Comparison of ENCODE assay signal across 9 cellular contexts in genomic region chr15:67884009-67884408, GRCh38. TPM values are rescaled to one million over a fixed set of nuclear protein-coding genes. Genes with fewer than 3 reads are reported as not detected.
DNase-seq lines count a peak whose midpoint lies in the region; ATAC-seq and TF ChIP-seq lines count a peak whose summit lies in the region.
"Had no signal": no experiment of that assay in that cellular context is flagged by ENCODE, and none has a peak within 500 bp of the region (broad histone marks: within the 10 kb centered on the region; RNA-seq: fewer than 3 reads in every experiment).

No MANE protein-coding gene starts in this region.

- no peak overlapping the region for H2BK5ac ChIP-seq in trophoblast cell (ENCODE audit: low read depth, low read length, poor library complexity)

- H2BK12ac ChIP-seq in trophoblast cell (ENCODE audit: low read length) = peak overlapping the region; percentile 3

- H3K27me3 ChIP-seq in Peyer's patch (no peaks in the 10 kb centered on the region), esophagus muscularis mucosa (no peaks in the 10 kb centered on the region), trophoblast cell (ENCODE audit: insufficient read depth, low read length) (no peaks in the 10 kb centered on the region)

- H3K27ac ChIP-seq in Peyer's patch (peak overlapping the region; percentile 55 to 95 (median 80)), esophagus muscularis mucosa (replicated peaks in 1 of 4) (peak overlapping the region; percentile 84 to 90 (median 85)), trophoblast cell (ENCODE audit: low read depth, low read length) (no peak overlapping the region)

- H4K91ac ChIP-seq in trophoblast cell (ENCODE audit: low read depth, low read length) = peak overlapping the region; percentile 41

- H3K4ac ChIP-seq in trophoblast cell (ENCODE audit: low read depth, low read length) = no peak overlapping the region

- TF ChIP-seq POLR2A in Peyer's patch (IDR thresholded peaks at IDR 0.05) (no peak), esophagus muscularis mucosa (IDR thresholded peaks at IDR 0.05; ENCODE audit: low read depth) (no peak)

- H3K9me3 ChIP-seq in ES-I3 (ENCODE audit: control insufficient read depth, insufficient read depth, low read length) (no peaks in the 10 kb centered on the region), Peyer's patch (no peaks in the 10 kb centered on the region), esophagus muscularis mucosa (no peaks in the 10 kb centered on the region), trophoblast cell (ENCODE audit: insufficient read depth, low read depth, low read length) (no peaks in the 10 kb centered on the region)

- H3K9ac ChIP-seq in ES-I3 (ENCODE audit: low read depth, low read length) (peak overlapping the region; percentile 59; the same call in 1 of the 2 replicates), trophoblast cell (ENCODE audit: low read length) (no peak overlapping the region)

- H4K12ac ChIP-seq in trophoblast cell (ENCODE audit: low read depth, low read length) = no peak overlapping the region

- POLR2A ChIA-PET in GM10248 (lab: Yijun Ruan, JAX) = interaction anchor here (0.5 kb wide), 1 partner anchor 310 kb away, joined by 3 read pairs; no protein-coding TSS in a partner anchor

- no peak overlapping the region for H3K23ac ChIP-seq in trophoblast cell (ENCODE audit: low read length)

- peak overlapping the region; percentile 59 for H3K14ac ChIP-seq in trophoblast cell (ENCODE audit: low read length)

- H3K4me3 ChIP-seq in Peyer's patch = peak overlapping the region in 2 of 4 donors; percentile 46 to 60
- H3K4me3 ChIP-seq in esophagus muscularis mucosa = peak overlapping the region; percentile 57 to 70 (median 66)
- H3K4me3 ChIP-seq in trophoblast cell (ENCODE audit: low read depth, low read length) = no peak overlapping the region

- peak overlapping the region; percentile 57 for H4K8ac ChIP-seq in trophoblast cell (ENCODE audit: low read depth, low read length)

- H3K79me1 ChIP-seq in trophoblast cell (ENCODE audit: low read length) = peaks cover 7% of the 10 kb centered on the region

- peak overlapping the region; percentile 75 for H2AFZ ChIP-seq in trophoblast cell (ENCODE audit: insufficient read depth, low read length, poor library complexity)

- no peak overlapping the region for H2AK5ac ChIP-seq in trophoblast cell (ENCODE audit: low read length)

- 63% methylated on average over 6 of the region's 6 CpGs for WGBS in esophagus muscularis mucosa
- WGBS in trophoblast cell (ENCODE audit: extremely low coverage, insufficient coverage, insufficient read length) = no CpG with 5 or more reads among the region's 6 CpGs

- intact Hi-C loops in esophagus muscularis mucosa (cut with DNase I) = no loop called here

- H3K36me3 ChIP-seq in ES-I3 (ENCODE audit: insufficient read depth, low read length) = no peaks in the 10 kb centered on the region
- no peaks in the 10 kb centered on the region for H3K36me3 ChIP-seq in Peyer's patch
- no peaks in the 10 kb centered on the region for H3K36me3 ChIP-seq in esophagus muscularis mucosa
- H3K36me3 ChIP-seq in trophoblast cell (ENCODE audit: control insufficient read depth in 1 of 2, insufficient read depth in 2 of 2, low read length in 2 of 2) = no peaks in the 10 kb centered on the region

- H3K79me2 ChIP-seq in trophoblast cell (ENCODE audit: control insufficient read depth, insufficient read depth, low read length, poor library complexity) = no peaks in the 10 kb centered on the region

- H3K18ac ChIP-seq in trophoblast cell (ENCODE audit: low read length) = no peak overlapping the region

- peak overlapping the region; percentile 19 for H2BK120ac ChIP-seq in trophoblast cell (ENCODE audit: insufficient read depth, low read length, poor library complexity)

- H3K4me2 ChIP-seq in trophoblast cell (ENCODE audit: low read length) = peak overlapping the region; percentile 56

- DNase-seq in Peyer's patch = no peak
- no peak for DNase-seq in esophagus muscularis mucosa (ENCODE audit: extremely low spot score)
- DNase-seq in trophoblast cell = no peak
- no peak for DNase-seq in NAMALWA (ENCODE audit: low spot score)
- no peak for DNase-seq in GM10248 (ENCODE audit: extremely low spot score)

- CTCF ChIA-PET in GM10248 (lab: Yijun Ruan, JAX) = interaction anchor here (1.1 to 2.3 kb wide), 7 partner anchors 9 to 246 kb away, joined by 3 to 13 read pairs (median 3); no protein-coding TSS in a partner anchor

- TF ChIP-seq CTCF in Peyer's patch (IDR thresholded peaks at IDR 0.05) (no peak), esophagus muscularis mucosa (IDR thresholded peaks at IDR 0.05) (no peak), GM10248 (IDR thresholded peaks at IDR 0.05; ENCODE audit: control extremely low read depth, extremely low read depth, low read depth, missing control alignments) (no peak)

- no peak for ATAC-seq in GM18520 (IDR thresholded peaks at IDR 0.05; ENCODE audit: unreplicated experiment)
- ATAC-seq in GM18867 (IDR thresholded peaks at IDR 0.05; ENCODE audit: unreplicated experiment) = no peak

- peaks cover 13% of the 10 kb centered on the region for H3K4me1 ChIP-seq in ES-I3 (ENCODE audit: insufficient read depth, low read length)
- H3K4me1 ChIP-seq in Peyer's patch = peaks cover 0 to 23% (median 0%) of the 10 kb centered on the region in 4 donors
- H3K4me1 ChIP-seq in esophagus muscularis mucosa = peaks cover 14 to 51% (median 35%) of the 10 kb centered on the region in 4 donors
- peaks cover 6% of the 10 kb centered on the region in 2 experiments for H3K4me1 ChIP-seq in trophoblast cell (ENCODE audit: control insufficient read depth in 1 of 2, insufficient read depth in 2 of 2, low read length in 2 of 2)

- TF ChIP-seq EP300 in esophagus muscularis mucosa (IDR thresholded peaks at IDR 0.05) = no peak

RNA-seq across cellular contexts. Expression of gene RNU6-1, which starts 44.2 kb away (rescaled TPM):
- total RNA-seq in Peyer's patch (not detected), esophagus muscularis mucosa (not detected)
- not detected in 2 replicates for polyA plus RNA-seq in trophoblast cell (2013)
- total RNA-seq: mesenteric fat pad had no signal

RNA-seq across cellular contexts. Expression of gene SKOR1, which starts 58.7 kb away (rescaled TPM):
- 1 to 10 TPM; 1.2 to 5.0 (median 1.6) TPM for total RNA-seq in Peyer's patch
- 1 to 10 TPM in 1 of 4 donors, under 1 TPM in 3; 0.58 to 1.2 (median 0.84) TPM for total RNA-seq in esophagus muscularis mucosa
- 0.11 TPM in 2 replicates for polyA plus RNA-seq in trophoblast cell (2013)
